In genomic region chr17:74212262-74212912, GRCh38 we compare ENCODE assay signal across 7 cellular contexts. TPM values are rescaled to one million over a fixed set of nuclear protein-coding genes. Genes with fewer than 3 reads are reported as not detected.
DNase-seq lines count a peak whose midpoint lies in the region; ATAC-seq, FAIRE-seq and TF ChIP-seq lines count a peak whose summit lies in the region.

No MANE protein-coding gene starts in this region.

- H3F3A ChIP-seq in MM.1S (ENCODE audit: insufficient read depth, low read length), result peaks cover 48% of the 10 kb centered on the region

- in situ Hi-C loops in astrocyte of the spinal cord (cut with HindIII; ENCODE audit: low sequenced_read_pairs), result no loop called here

- FAIRE-seq in keratinocyte (lab: Jason Lieb, UNC), result no peak

- H2AFZ ChIP-seq in MM.1S (ENCODE audit: low read length) (peak overlapping the region; percentile 48), keratinocyte (ENCODE audit: control insufficient read depth, low read length) (peak overlapping the region; percentile 96)

- dilution Hi-C loops in keratinocyte (cut with MboI; ENCODE audit: extremely low pct_ligation_motif_present, low sequenced_read_pairs), result no loop called here

- H3K4me3 ChIP-seq in MM.1S (ENCODE audit: low read length) (peak overlapping the region; percentile 63), astrocyte of the spinal cord (ENCODE audit: low read depth, low read length) (peak overlapping the region; percentile 59), keratinocyte (ENCODE audit: control insufficient read depth in 2 of 3, extremely low read depth in 1 of 3, insufficient read depth in 2 of 3, low read depth in 1 of 3, low read length in 3 of 3) (peak overlapping the region; percentile 47 to 87 (median 79))

- H3K9me2 ChIP-seq in MM.1S (replicated peaks; ENCODE audit: insufficient read depth, low read length), result no peaks in the 10 kb centered on the region

- H3K27ac ChIP-seq in MM.1S (ENCODE audit: low read length) (peak overlapping the region; percentile 62; the same call in 1 of the 2 replicates), keratinocyte (ENCODE audit: control insufficient read depth, insufficient read depth, low read length) (peak overlapping the region; percentile 79)

- H3K9ac ChIP-seq in MM.1S (ENCODE audit: low read length) (peak overlapping the region; percentile 34; the same call in 1 of the 2 replicates), keratinocyte (ENCODE audit: control insufficient read depth, extremely low read depth, insufficient read depth, low read length) (peak overlapping the region; percentile 80)

- TF ChIP-seq CTCF in MM.1S (IDR thresholded peaks at IDR 0.05; ENCODE audit: low read length), result no peak
- no peak for TF ChIP-seq CTCF in astrocyte of the spinal cord (IDR thresholded peaks at IDR 0.05; ENCODE audit: low read depth, low read length)
- no peak for TF ChIP-seq CTCF in keratinocyte (optimal IDR thresholded peaks at IDR 0.05 in 1 of 3, IDR thresholded peaks at IDR 0.05 in 1 of 3, conservative IDR thresholded peaks at IDR 0.05 in 1 of 3; ENCODE audit: extremely low read depth in 1 of 3, insufficient read depth in 2 of 3, low read length in 3 of 3)

- H4K20me1 ChIP-seq in MM.1S (ENCODE audit: insufficient read depth, low read length) (peaks cover 35% of the 10 kb centered on the region), keratinocyte (ENCODE audit: control insufficient read depth, extremely low read depth, insufficient read depth, low read length) (peaks cover 35% of the 10 kb centered on the region)

- H3K79me2 ChIP-seq in MM.1S (ENCODE audit: low read length) (peaks cover 15% of the 10 kb centered on the region), keratinocyte (ENCODE audit: control insufficient read depth, insufficient read depth, low read length) (peaks cover 14% of the 10 kb centered on the region)

- H3K4me2 ChIP-seq in MM.1S (ENCODE audit: low read depth, low read length), result peak overlapping the region; percentile 97
- peak overlapping the region; percentile 88 for H3K4me2 ChIP-seq in keratinocyte (ENCODE audit: control insufficient read depth, extremely low read depth, insufficient read depth, low read depth, low read length)

- H3K9me1 ChIP-seq in keratinocyte (ENCODE audit: control insufficient read depth, extremely low read depth, insufficient read depth, low read length), result peaks cover 4% of the 10 kb centered on the region

- DNase-seq in MM.1S, result no peak
- DNase-seq in astrocyte of the spinal cord (ENCODE audit: low read depth, low spot score), result no peak
- no peak for DNase-seq in keratinocyte (ENCODE audit: low read depth, low spot score)
- peak; percentile 39 for DNase-seq in stimulated activated naive CD8-positive, alpha-beta T cell treated with anti-CD3 and anti-CD28 coated beads, Interleukin-15, Interleukin-2, amounts not matched to agents 100 U/mL and 50 U/mL, for 24 hours
- no peak for DNase-seq in DMS79 (lab: John Stamatoyannopoulos, UW)

- H3K4me1 ChIP-seq in MM.1S (ENCODE audit: low read length) (peaks cover 10% of the 10 kb centered on the region; the same call in 1 of the 2 replicates), keratinocyte (ENCODE audit: control insufficient read depth, extremely low read depth, insufficient read depth, low read length) (peaks cover 53% of the 10 kb centered on the region)

- peaks cover 10% of the 10 kb centered on the region for H3K27me3 ChIP-seq in MM.1S (replicated peaks; ENCODE audit: insufficient read depth, low read length)
- peaks cover 15% of the 10 kb centered on the region for H3K27me3 ChIP-seq in keratinocyte (ENCODE audit: control insufficient read depth, extremely low read depth, insufficient read depth, low read length)

- H3K36me3 ChIP-seq in MM.1S (replicated peaks; ENCODE audit: insufficient read depth, low read length) (peaks cover 8% of the 10 kb centered on the region; the same call in 1 of the 2 replicates), keratinocyte (ENCODE audit: control insufficient read depth in 2 of 2, extremely low read depth in 1 of 2, insufficient read depth in 2 of 2, low read length in 2 of 2) (peaks cover 8 to 34% of the 10 kb centered on the region in 2 experiments)

- ATAC-seq in GM21515 (IDR thresholded peaks at IDR 0.05; ENCODE audit: unreplicated experiment), result peak; percentile 10
- no peak for ATAC-seq in stimulated activated naive CD8-positive, alpha-beta T cell treated with anti-CD3 and anti-CD28 coated beads, Interleukin-15, Interleukin-2, amounts not matched to agents 100 U/mL and 50 U/mL, for 24 hours
- ATAC-seq in GM21737 (IDR thresholded peaks at IDR 0.05; ENCODE audit: unreplicated experiment), result no peak

- H3K9me3 ChIP-seq in MM.1S (replicated peaks; ENCODE audit: insufficient read depth, low read length) (no peaks in the 10 kb centered on the region), keratinocyte (ENCODE audit: control insufficient read depth, low read depth, low read length) (no peaks in the 10 kb centered on the region)

RNA-seq across cellular contexts. Expression of gene TTYH2, which starts 1.0 kb away (rescaled TPM):
- 2.2 to 8.5 TPM (median 3.7 TPM) in 3 replicates for polyA plus RNA-seq in keratinocyte
- 1.0 TPM for polyA plus RNA-seq in keratinocyte (2011; ENCODE audit: low read depth)
- 2.6 and 3.8 TPM in 2 replicates for polyA plus RNA-seq in keratinocyte (2011; cell fraction: cytosol; rRNA removed)
- 10.0 and 14.2 TPM in 2 replicates for polyA plus RNA-seq in keratinocyte (2011; cell fraction: nucleus; rRNA removed)
- 0.87 and 1.8 TPM in 2 replicates for polyA plus RNA-seq in keratinocyte (2012; ENCODE audit: low replicate concordance)
- 5.1 to 18.0 TPM (median 7.6 TPM) in 3 replicates for polyA minus RNA-seq in keratinocyte
- 10.2 TPM for polyA minus RNA-seq in keratinocyte (2011; cell fraction: cytosol; rRNA and poly(A)+ RNA removed)
- polyA minus RNA-seq in keratinocyte (2011; cell fraction: nucleus; rRNA and poly(A)+ RNA removed), result 8.2 and 28.0 TPM in 2 replicates

RNA-seq across cellular contexts. Expression of gene RPL38, which starts 8.9 kb away (rescaled TPM):
- 1,325 to 1,779 TPM (median 1,757 TPM) in 3 replicates for polyA plus RNA-seq in keratinocyte
- polyA plus RNA-seq in keratinocyte (2011; ENCODE audit: low read depth), result 1,281 TPM
- polyA plus RNA-seq in keratinocyte (2011; cell fraction: cytosol; rRNA removed), result 2,311 and 2,376 TPM in 2 replicates
- polyA plus RNA-seq in keratinocyte (2011; cell fraction: nucleus; rRNA removed), result 433 and 579 TPM in 2 replicates
- polyA plus RNA-seq in keratinocyte (2012; ENCODE audit: low replicate concordance), result 4,284 and 4,511 TPM in 2 replicates
- 114 to 1,718 TPM (median 1,157 TPM) in 3 replicates for polyA minus RNA-seq in keratinocyte
- 1,055 TPM for polyA minus RNA-seq in keratinocyte (2011; cell fraction: cytosol; rRNA and poly(A)+ RNA removed)
- 168 and 186 TPM in 2 replicates for polyA minus RNA-seq in keratinocyte (2011; cell fraction: nucleus; rRNA and poly(A)+ RNA removed)
